19 cellular contexts compared by ENCODE assay signal in the genomic region with DNA sequence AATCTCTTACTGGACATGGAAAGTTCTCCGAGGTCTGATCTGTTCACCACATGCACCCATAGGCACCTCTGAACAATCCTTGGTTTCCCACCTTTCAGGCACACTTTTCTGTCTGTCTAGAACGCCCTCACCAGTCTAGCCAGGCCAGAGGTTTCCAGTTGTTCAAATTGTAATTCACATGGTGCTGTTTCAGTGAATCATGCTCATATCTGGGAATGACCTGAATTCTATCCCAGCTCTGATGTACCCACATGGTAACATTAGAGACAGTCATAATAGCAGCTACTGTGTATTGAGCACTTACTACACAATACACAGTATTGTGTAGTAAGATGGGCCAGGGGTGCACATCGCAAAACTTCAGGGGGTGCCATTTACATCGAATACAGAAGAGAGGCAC.
DNase-seq lines count a peak whose midpoint lies in the region; ATAC-seq, FAIRE-seq and TF ChIP-seq lines count a peak whose summit lies in the region.
"Had no signal": no experiment of that assay in that cellular context is flagged by ENCODE, and none has a peak within 500 bp of the region (broad histone marks: within the 10 kb centered on the region; RNA-seq: fewer than 3 reads in every experiment).

No MANE protein-coding gene starts in this region.

- intact Hi-C loops in CD14-positive monocyte (cut with micrococcal nuclease): loop anchor here in 1 of 2 donors (10.0 kb wide), 1 partner anchor 216 kb away; no protein-coding TSS in a partner anchor

- FAIRE-seq in RCC 7860 (lab: Jason Lieb, UNC) (no peak), D721Med (lab: Jason Lieb, UNC) (no peak)

- TF ChIP-seq CTCF in CD14-positive monocyte (IDR thresholded peaks at IDR 0.05) (no peak), coronary artery (IDR thresholded peaks at IDR 0.05) (no peak), mesothelial cell of epicardium (IDR thresholded peaks at IDR 0.05; ENCODE audit: unreplicated experiment) (no peak), D721Med (IDR thresholded peaks at IDR 0.05; ENCODE audit: insufficient read depth, missing control alignments) (no peak)

- no peak overlapping the region for H3K27ac ChIP-seq in coronary artery
- H3K27ac ChIP-seq: cardiac muscle cell, neutrophil, right lobe of liver had no signal

- H3K27ac Mint-ChIP-seq in CD14-positive monocyte (peak overlapping the region in 6 of 7 donors; percentile 9 to 92 (median 78)), mesothelial cell of epicardium (peak overlapping the region; percentile 86)
- H3K27ac Mint-ChIP-seq: activated naive CD4-positive, alpha-beta T cell treated with anti-CD3 and anti-CD28 coated beads, Interleukin-2, amount 50 U/mL, for 24 hours; CD4-positive, alpha-beta T cell had no signal

- H3K4me1 Mint-ChIP-seq in CD14-positive monocyte (peaks cover 26% of the 10 kb centered on the region), mesothelial cell of epicardium (peaks cover 57% of the 10 kb centered on the region)

- H3K4me3 Mint-ChIP-seq in CD14-positive monocyte (no peak overlapping the region), mesothelial cell of epicardium (no peak overlapping the region)
- H3K4me3 Mint-ChIP-seq: activated naive CD4-positive, alpha-beta T cell treated with anti-CD3 and anti-CD28 coated beads, Interleukin-2, amount 50 U/mL, for 24 hours; CD4-positive, alpha-beta T cell had no signal

- H3K36me3 Mint-ChIP-seq in CD14-positive monocyte: peaks cover 8 to 24% of the 10 kb centered on the region in 2 donors
- peaks cover 5% of the 10 kb centered on the region for H3K36me3 Mint-ChIP-seq in mesothelial cell of epicardium
- H3K36me3 Mint-ChIP-seq: activated naive CD4-positive, alpha-beta T cell treated with anti-CD3 and anti-CD28 coated beads, Interleukin-2, amount 50 U/mL, for 24 hours had no signal

- H3K27me3 Mint-ChIP-seq in CD14-positive monocyte (ENCODE audit: low read depth in 3 of 3) (peaks cover 0 to 3% (median 2%) of the 10 kb centered on the region in 3 donors), mesothelial cell of epicardium (ENCODE audit: low read depth) (no peaks in the 10 kb centered on the region)
- H3K27me3 Mint-ChIP-seq: activated naive CD4-positive, alpha-beta T cell treated with anti-CD3 and anti-CD28 coated beads, Interleukin-2, amount 50 U/mL, for 24 hours had no signal

- DNase-seq in CD14-positive monocyte (ENCODE audit: low spot score) (no peak), RCC 7860 (ENCODE audit: low spot score) (peak; percentile 15), coronary artery (ENCODE audit: low spot score) (peak; percentile 16), mesothelial cell of epicardium (ENCODE audit: low spot score in 2 of 2, unreplicated experiment in 2 of 2) (no peak), D721Med (ENCODE audit: insufficient read length, low spot score) (no peak), glomerular visceral epithelial cell (ENCODE audit: extremely low spot score) (no peak)
- DNase-seq in stimulated activated CD4-positive, alpha-beta T cell treated with anti-CD3 and anti-CD28 coated beads, Interleukin-15, amount 100 ng/mL, for 24 hours: no peak
- DNase-seq: ACHN; CD4-positive, alpha-beta T cell; esophagus squamous epithelium; kidney glomerular epithelial cell; NCI-H187 treated with DMSO at 0.1 percent for 48 hours; right lobe of liver; stimulated activated CD4-positive, alpha-beta T cell treated with anti-CD3 and anti-CD28 coated beads, Interleukin-2, amount 100 ng/mL, for 24 hours had no signal

- H3K9me3 Mint-ChIP-seq in CD14-positive monocyte (peaks cover 0 to 3% (median 0%) of the 10 kb centered on the region in 7 donors), mesothelial cell of epicardium (peaks cover 3% of the 10 kb centered on the region)
- H3K9me3 Mint-ChIP-seq: activated naive CD4-positive, alpha-beta T cell treated with anti-CD3 and anti-CD28 coated beads, Interleukin-2, amount 50 U/mL, for 24 hours; CD4-positive, alpha-beta T cell had no signal

- ATAC-seq in HG03097 (IDR thresholded peaks at IDR 0.05; ENCODE audit: low FRiP score, unreplicated experiment): no peak
- ATAC-seq: right lobe of liver had no signal

- no peak overlapping the region for H3K4me3 ChIP-seq in coronary artery
- H3K4me3 ChIP-seq: cardiac muscle cell, esophagus squamous epithelium, hepatocyte, right lobe of liver had no signal

Comparison
In these comparisons a context has a peak if more than half of its experiments do, and no peak if none do; other contexts are left out.
1. DNase-seq: peak in RCC 7860 (single experiment) and coronary artery (single experiment); none in CD14-positive monocyte (single experiment), mesothelial cell of epicardium (0 of 2), D721Med (single experiment), glomerular visceral epithelial cell (single experiment) and stimulated activated CD4-positive, alpha-beta T cell treated with anti-CD3 and anti-CD28 coated beads, Interleukin-15, amount 100 ng/mL, for 24 hours (single experiment).